Comparison of ENCODE assay signal across 18 cellular contexts in the genomic region with DNA sequence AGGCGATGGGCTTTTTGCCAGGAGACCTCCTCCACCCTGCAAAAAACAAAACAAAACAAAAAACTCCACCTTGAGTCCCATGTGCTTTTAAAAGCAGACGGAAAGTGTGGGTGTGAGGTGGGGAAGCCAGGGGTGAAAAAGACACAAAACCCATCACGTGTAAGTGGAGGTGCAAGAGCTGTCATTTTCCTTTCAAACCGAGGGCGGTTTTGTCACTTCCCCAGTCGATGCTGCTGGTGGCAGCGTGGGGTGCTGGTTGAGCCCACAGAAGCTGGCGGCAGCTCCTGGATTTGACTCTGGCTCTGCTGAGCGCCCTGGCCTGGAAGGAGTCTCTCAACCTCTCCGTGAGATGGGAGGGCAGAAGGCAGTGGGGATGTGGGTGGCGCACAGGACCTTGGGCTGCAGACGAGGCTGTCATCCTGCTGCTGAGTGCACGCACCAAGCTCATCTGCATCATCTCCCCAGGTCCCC.
A peak's percentile ranks its signal among the peaks of the same experiment; 100 is the strongest.
DNase-seq lines count a peak whose midpoint lies in the region; ATAC-seq and TF ChIP-seq lines count a peak whose summit lies in the region.
"Had no signal": no experiment of that assay in that cellular context is flagged by ENCODE, and none has a peak within 500 bp of the region (broad histone marks: within the 10 kb centered on the region; RNA-seq: fewer than 3 reads in every experiment).

No MANE protein-coding gene starts in this region.

- no peaks in the 10 kb centered on the region for H3K9me3 ChIP-seq in WERI-Rb-1 (ENCODE audit: severe bottlenecking)
- H3K9me3 ChIP-seq in neural progenitor cell (ENCODE audit: low read depth), result no peaks in the 10 kb centered on the region
- H3K9me3 ChIP-seq: Caco-2, HAP-1, suprapubic skin had no signal

- no peak for TF ChIP-seq CTCF in WERI-Rb-1 (IDR thresholded peaks at IDR 0.05; ENCODE audit: low read depth, low read length)
- TF ChIP-seq CTCF in neural progenitor cell (IDR thresholded peaks at IDR 0.05), result no peak

- H3F3A ChIP-seq in neural progenitor cell (ENCODE audit: low read depth), result peaks cover 24% of the 10 kb centered on the region

- H3K4me1 ChIP-seq in neural progenitor cell, result peaks cover 32% of the 10 kb centered on the region
- H3K4me1 ChIP-seq: Caco-2, HAP-1 had no signal

- H3K36me3 ChIP-seq in WERI-Rb-1, result peaks cover 10% of the 10 kb centered on the region
- no peaks in the 10 kb centered on the region for H3K36me3 ChIP-seq in neural progenitor cell
- H3K36me3 ChIP-seq: HAP-1, suprapubic skin had no signal

- peaks cover 43% of the 10 kb centered on the region for H3K4me1 Mint-ChIP-seq in neural progenitor cell

- no peak overlapping the region for H3K27ac Mint-ChIP-seq in neural progenitor cell
- H3K27ac Mint-ChIP-seq: activated naive CD4-positive, alpha-beta T cell treated with anti-CD3 and anti-CD28 coated beads for 36 hours; progenitor cell of endocrine pancreas had no signal

- H4K20me1 ChIP-seq in neural progenitor cell (ENCODE audit: low read depth), result peaks cover 4% of the 10 kb centered on the region

- no peaks in the 10 kb centered on the region for H3K36me3 Mint-ChIP-seq in neural progenitor cell

- no peak overlapping the region for H2AFZ ChIP-seq in neural progenitor cell (replicated peaks)

- peak overlapping the region; percentile 81 for H3K27ac ChIP-seq in WERI-Rb-1
- peak overlapping the region; percentile 10 for H3K27ac ChIP-seq in neural progenitor cell
- H3K27ac ChIP-seq: 22Rv1, suprapubic skin had no signal

- no peak for ATAC-seq in GM19035 (IDR thresholded peaks at IDR 0.05; ENCODE audit: unreplicated experiment)
- no peak for ATAC-seq in HG03139 (IDR thresholded peaks at IDR 0.05; ENCODE audit: unreplicated experiment)
- no peak for ATAC-seq in GM21528 (IDR thresholded peaks at IDR 0.05; ENCODE audit: low FRiP score, unreplicated experiment)

- no peaks in the 10 kb centered on the region for H3K9me3 Mint-ChIP-seq in neural progenitor cell

- no peak overlapping the region for H3K4me3 Mint-ChIP-seq in neural progenitor cell
- H3K4me3 Mint-ChIP-seq: activated naive CD4-positive, alpha-beta T cell treated with anti-CD3 and anti-CD28 coated beads for 36 hours had no signal

- DNase-seq in DMS53 (lab: John Stamatoyannopoulos, UW) (peak; percentile 60), DMS53 treated with DMSO at 0.1 percent for 48 hours (lab: John Stamatoyannopoulos, UW; ENCODE audit: unreplicated experiment) (no peak), DMS79 treated with DMSO at 0.1 percent for 48 hours (lab: John Stamatoyannopoulos, UW) (peak; percentile 54), WERI-Rb-1 (peak; percentile 68), neural progenitor cell (ENCODE audit: low spot score) (peak; percentile 48)
- DNase-seq: activated CD4-positive, CD25-positive, alpha-beta regulatory T cell; activated naive CD4-positive, alpha-beta T cell treated with anti-CD3 and anti-CD28 coated beads for 36 hours; central memory CD4-positive, alpha-beta T cell; KBM-7; stimulated activated CD4-positive, alpha-beta T cell treated with anti-CD3 and anti-CD28 coated beads, Interleukin-4, amount 100 ng/mL, for 1 hour had no signal

- no peaks in the 10 kb centered on the region for H3K79me2 ChIP-seq in neural progenitor cell (ENCODE audit: low read depth)

- H3K4me3 ChIP-seq in WERI-Rb-1 (ENCODE audit: low read depth, low read length), result no peak overlapping the region
- H3K4me3 ChIP-seq in neural progenitor cell, result no peak overlapping the region
- H3K4me3 ChIP-seq: HAP-1, suprapubic skin had no signal

- peak overlapping the region; percentile 32 for H3K4me2 ChIP-seq in neural progenitor cell

- no peaks in the 10 kb centered on the region for H3K27me3 ChIP-seq in WERI-Rb-1 (ENCODE audit: insufficient read depth, low read depth, severe bottlenecking)
- H3K27me3 ChIP-seq in neural progenitor cell, result no peaks in the 10 kb centered on the region

- no peak overlapping the region for H3K9ac ChIP-seq in neural progenitor cell

- H3K27me3 Mint-ChIP-seq in neural progenitor cell (ENCODE audit: insufficient read depth, low read depth), result peaks cover 4% of the 10 kb centered on the region
